13 cellular contexts compared by ENCODE assay signal in genomic region chr3:172557515-172558220, GRCh38. TPM values are rescaled to one million over a fixed set of nuclear protein-coding genes. Genes with fewer than 3 reads are reported as not detected.
DNase-seq lines count a peak whose midpoint lies in the region; ATAC-seq and TF ChIP-seq lines count a peak whose summit lies in the region.
"Had no signal": no experiment of that assay in that cellular context is flagged by ENCODE, and none has a peak within 500 bp of the region (broad histone marks: within the 10 kb centered on the region; RNA-seq: fewer than 3 reads in every experiment).

No MANE protein-coding gene starts in this region.

- TF ChIP-seq CTCF in fibroblast of lung (conservative IDR thresholded peaks at IDR 0.05 in 1 of 2, IDR thresholded peaks at IDR 0.05 in 1 of 2; ENCODE audit: low read depth in 1 of 2, low read length in 2 of 2), result no peak
- no peak for TF ChIP-seq CTCF in psoas muscle (IDR thresholded peaks at IDR 0.05)
- no peak for TF ChIP-seq CTCF in endothelial cell (IDR thresholded peaks at IDR 0.05; ENCODE audit: unreplicated experiment)

- peak; percentile 14 for DNase-seq in Ammon's horn (ENCODE audit: low spot score)
- DNase-seq in NOMO-1 treated with DMSO at 0.1 percent for 48 hours (lab: John Stamatoyannopoulos, UW; ENCODE audit: unreplicated experiment), result peak; percentile 88
- peak; percentile 34 to 73 for DNase-seq in fibroblast of lung (ENCODE audit: low read depth in 2 of 2)
- DNase-seq in psoas muscle, result no peak
- no peak for DNase-seq in DMS114 treated with DMSO at 0.1 percent for 48 hours (lab: John Stamatoyannopoulos, UW; ENCODE audit: unreplicated experiment)
- no peak for DNase-seq in endothelial cell (ENCODE audit: low spot score)
- DNase-seq in NCI-H2081 treated with DMSO at 0.1 percent for 48 hours (lab: John Stamatoyannopoulos, UW), result no peak
- DNase-seq: activated T-cell treated with anti-CD3 and anti-CD28 coated beads, Interleukin-2, amount 50 U/mL, for 1 hour; dorsolateral prefrontal cortex; NCI-H524 treated with DMSO at 0.1 percent for 48 hours; pancreas had no signal

- H3K4me3 Mint-ChIP-seq in endothelial cell (ENCODE audit: unreplicated experiment), result no peak overlapping the region

- H3K27ac Mint-ChIP-seq in endothelial cell (ENCODE audit: unreplicated experiment), result no peak overlapping the region

- no peaks in the 10 kb centered on the region for H3K9me3 Mint-ChIP-seq in endothelial cell (ENCODE audit: unreplicated experiment)

- H3K36me3 ChIP-seq in fibroblast of lung (ENCODE audit: control insufficient read depth, insufficient read depth, low read length) (no peaks in the 10 kb centered on the region), psoas muscle (ENCODE audit: insufficient read depth in 1 of 2, low read depth in 1 of 2) (no peaks in the 10 kb centered on the region)
- H3K36me3 ChIP-seq: pancreas had no signal

- peak in 3 of 4 donors; percentile 38 to 74 (median 48) for ATAC-seq in psoas muscle
- ATAC-seq in HG02759 (IDR thresholded peaks at IDR 0.05; ENCODE audit: unreplicated experiment), result no peak
- ATAC-seq: K562 had no signal

- H3K4me3 ChIP-seq in fibroblast of lung (replicated peaks in 1 of 4; ENCODE audit: control extremely low read depth in 1 of 4, insufficient read depth in 1 of 4, low read depth in 3 of 4, low read length in 4 of 4) (no peak overlapping the region), psoas muscle (no peak overlapping the region)
- H3K4me3 ChIP-seq: dorsolateral prefrontal cortex, K562, pancreas had no signal

- no peaks in the 10 kb centered on the region for H3K9me3 ChIP-seq in fibroblast of lung (ENCODE audit: control insufficient read depth, insufficient read depth, low read depth, low read length)
- H3K9me3 ChIP-seq in psoas muscle, result no peaks in the 10 kb centered on the region
- H3K9me3 ChIP-seq: pancreas had no signal

- peaks cover 2% of the 10 kb centered on the region for H3K27me3 Mint-ChIP-seq in endothelial cell (ENCODE audit: unreplicated experiment)

- 39 to 51% (median 47%) methylated on average over 3 of the region's 3 CpGs for WGBS in psoas muscle, 3 donors

- no peaks in the 10 kb centered on the region for H4K20me1 ChIP-seq in fibroblast of lung (ENCODE audit: control insufficient read depth, extremely low read depth, insufficient read depth, low read length)

- intact Hi-C loops in psoas muscle (cut with DNase I), result no loop called here

- H3K4me1 Mint-ChIP-seq in endothelial cell (ENCODE audit: unreplicated experiment), result peaks cover 11% of the 10 kb centered on the region

- H3K9ac ChIP-seq in fibroblast of lung (ENCODE audit: insufficient read depth, low read length), result no peak overlapping the region

- no peaks in the 10 kb centered on the region for H3K36me3 Mint-ChIP-seq in endothelial cell (ENCODE audit: low read depth, unreplicated experiment)

- H2AFZ ChIP-seq in fibroblast of lung (ENCODE audit: low read length), result no peak overlapping the region

- no peak overlapping the region for H3K4me2 ChIP-seq in fibroblast of lung (ENCODE audit: extremely low read depth, insufficient read depth, low read length)

- H3K27ac ChIP-seq in fibroblast of lung (ENCODE audit: insufficient read depth, low read length), result no peak overlapping the region
- no peak overlapping the region for H3K27ac ChIP-seq in psoas muscle
- H3K27ac ChIP-seq: dorsolateral prefrontal cortex, pancreas had no signal

- H3K79me2 ChIP-seq in fibroblast of lung (ENCODE audit: control insufficient read depth, insufficient read depth, low read length), result no peaks in the 10 kb centered on the region

- H3K4me1 ChIP-seq in fibroblast of lung (ENCODE audit: control insufficient read depth, extremely low read depth, insufficient read depth, low read length) (no peaks in the 10 kb centered on the region), psoas muscle (no peaks in the 10 kb centered on the region)

- no peaks in the 10 kb centered on the region for H3K27me3 ChIP-seq in fibroblast of lung (ENCODE audit: control insufficient read depth, insufficient read depth, low read length)
- no peaks in the 10 kb centered on the region for H3K27me3 ChIP-seq in psoas muscle (ENCODE audit: insufficient read depth in 3 of 3, low read length in 2 of 3)
- H3K27me3 ChIP-seq: dorsolateral prefrontal cortex, pancreas had no signal

RNA-seq across cellular contexts. Expression of gene TNFSF10, which starts 34.4 kb away (rescaled TPM):
- total RNA-seq in fibroblast of lung, result 1.5 and 4.3 TPM in 2 replicates
- polyA plus RNA-seq in fibroblast of lung, result 0.81 and 1.3 TPM in 2 replicates
- polyA plus RNA-seq in fibroblast of lung (2012), result 0.70 and 0.75 TPM in 2 replicates
- polyA minus RNA-seq in fibroblast of lung (ENCODE audit: low replicate concordance), result not detected in 2 replicates
- 10 to 100 TPM in 2 of 4 donors, 1 to 10 TPM in 2; 5.5 to 18.6 (median 9.2) TPM for total RNA-seq in psoas muscle
- polyA plus RNA-seq in psoas muscle, result 10 to 100 TPM in 2 of 3 donors, 1 to 10 TPM in 1; 9.8 to 17.6 (median 10.3) TPM
- 94.1 TPM for total RNA-seq in endothelial cell (ENCODE audit: unreplicated experiment)

Comparison
In these comparisons a context has a peak if more than half of its experiments do, and no peak if none do; other contexts are left out.
1. DNase-seq: peak in Ammon's horn (single experiment), NOMO-1 treated with DMSO at 0.1 percent for 48 hours (single experiment) and fibroblast of lung (2 of 2); none in psoas muscle (0 of 2), DMS114 treated with DMSO at 0.1 percent for 48 hours (single experiment), endothelial cell (single experiment) and NCI-H2081 treated with DMSO at 0.1 percent for 48 hours (single experiment).